Comparison of ENCODE assay signal across 1 cellular context in the genomic region with DNA sequence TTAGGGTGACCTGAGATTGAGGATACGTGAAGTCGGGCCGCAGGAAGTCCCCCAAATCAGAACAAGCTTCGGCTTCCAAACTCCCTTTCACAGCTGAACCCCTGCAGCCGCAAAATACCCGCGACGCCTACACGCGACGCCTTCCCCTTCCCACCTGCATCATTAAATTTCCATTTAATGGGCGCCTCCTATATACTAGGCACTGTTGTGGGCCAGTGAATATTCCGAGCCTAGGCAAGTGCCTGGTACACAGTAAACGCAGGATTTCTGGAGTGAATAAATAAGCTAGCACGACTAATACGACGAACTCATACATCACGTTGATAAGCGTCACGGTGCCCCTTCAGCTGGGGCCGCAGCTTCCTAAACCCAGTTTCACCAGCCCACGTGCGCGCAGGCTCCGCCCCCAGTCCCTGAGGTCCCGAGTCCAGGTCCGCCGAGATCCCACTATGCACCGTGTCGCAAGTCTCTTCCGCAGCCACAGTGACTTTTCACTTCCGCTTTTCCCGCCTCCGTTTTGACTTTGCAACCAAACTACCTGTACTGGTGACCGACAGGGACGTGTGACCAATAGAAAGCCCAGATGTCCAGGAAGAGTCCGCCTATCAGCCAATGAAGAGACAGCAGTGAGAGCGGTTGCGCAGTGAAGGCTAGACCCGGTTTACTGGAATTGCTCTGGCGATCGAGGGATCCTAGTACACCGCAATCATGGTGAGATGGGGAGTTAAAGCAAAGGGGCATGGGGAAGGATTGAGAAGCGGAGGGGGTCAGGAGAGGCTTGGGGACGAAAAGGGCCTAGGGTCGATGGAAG.
TF ChIP-seq lines count a peak whose summit lies in the region.

Gene PSMB3 (plus strand): TSS at position 623 of the 811 bp plus-strand sequence. CDS start 86 bp downstream, at position 709.

TF ChIP-seq in HepG2, 621 proteins besides CTCF, POLR2A, EP300 and RAD21 (continued from another document and continues in another):
- TF ChIP-seq E2F1 (CRISPR knock-in tag; IDR thresholded peaks at IDR 0.05) (0 out of 2 replicates have a peak, but pooled peaks have one; percentile 73), MAZ (IDR thresholded peaks at IDR 0.05; ENCODE audit: borderline replicate concordance, low read depth, low read length) (no peak), MAZ (CRISPR knock-in tag; IDR thresholded peaks at IDR 0.05; ENCODE audit: low read depth) (peak; percentile 69), ONECUT2 (CRISPR knock-in tag; IDR thresholded peaks at IDR 0.05) (0 out of 2 replicates have a peak, but pooled peaks have one; percentile 9), ZFP62 (CRISPR knock-in tag; IDR thresholded peaks at IDR 0.05) (no peak), POGK (CRISPR knock-in tag; conservative IDR thresholded peaks at IDR 0.05) (peak; percentile 50), LCORL (IDR thresholded peaks at IDR 0.05) (no peak), LCORL (CRISPR knock-in tag; IDR thresholded peaks at IDR 0.05) (no peak), RAD51 (IDR thresholded peaks at IDR 0.05; ENCODE audit: borderline replicate concordance) (no peak; the same call in 1 of the 2 replicates), CBX5 (CRISPR knock-in tag; IDR thresholded peaks at IDR 0.05; ENCODE audit: borderline replicate concordance) (no peak; the same call in 1 of the 2 replicates), ZNF784 (CRISPR knock-in tag; IDR thresholded peaks at IDR 0.05; ENCODE audit: borderline replicate concordance) (peak; percentile 86), ZNF432 (CRISPR knock-in tag; IDR thresholded peaks at IDR 0.05; ENCODE audit: borderline replicate concordance) (no peak), ZNF292 (CRISPR knock-in tag; IDR thresholded peaks at IDR 0.05; ENCODE audit: borderline replicate concordance, low read depth) (no peak), HNRNPL (IDR thresholded peaks at IDR 0.05; ENCODE audit: low read depth, low read length) (no peak), PAF1 (CRISPR knock-in tag; IDR thresholded peaks at IDR 0.05) (no peak), ZNF30 (CRISPR knock-in tag; IDR thresholded peaks at IDR 0.05) (no peak), ZNF749 (CRISPR knock-in tag; IDR thresholded peaks at IDR 0.05; ENCODE audit: borderline replicate concordance) (0 out of 2 replicates have a peak, but pooled peaks have one; percentile 66), MXI1 (IDR thresholded peaks at IDR 0.05; ENCODE audit: borderline replicate concordance, low read depth, low read length) (peak; percentile 100), KDM5B (CRISPR knock-in tag; IDR thresholded peaks at IDR 0.05; ENCODE audit: borderline replicate concordance) (peak; percentile 35; the same call in 1 of the 2 replicates), NFIB (CRISPR knock-in tag; IDR thresholded peaks at IDR 0.05; ENCODE audit: borderline replicate concordance) (no peak)
- TF ChIP-seq, protein P1, sequence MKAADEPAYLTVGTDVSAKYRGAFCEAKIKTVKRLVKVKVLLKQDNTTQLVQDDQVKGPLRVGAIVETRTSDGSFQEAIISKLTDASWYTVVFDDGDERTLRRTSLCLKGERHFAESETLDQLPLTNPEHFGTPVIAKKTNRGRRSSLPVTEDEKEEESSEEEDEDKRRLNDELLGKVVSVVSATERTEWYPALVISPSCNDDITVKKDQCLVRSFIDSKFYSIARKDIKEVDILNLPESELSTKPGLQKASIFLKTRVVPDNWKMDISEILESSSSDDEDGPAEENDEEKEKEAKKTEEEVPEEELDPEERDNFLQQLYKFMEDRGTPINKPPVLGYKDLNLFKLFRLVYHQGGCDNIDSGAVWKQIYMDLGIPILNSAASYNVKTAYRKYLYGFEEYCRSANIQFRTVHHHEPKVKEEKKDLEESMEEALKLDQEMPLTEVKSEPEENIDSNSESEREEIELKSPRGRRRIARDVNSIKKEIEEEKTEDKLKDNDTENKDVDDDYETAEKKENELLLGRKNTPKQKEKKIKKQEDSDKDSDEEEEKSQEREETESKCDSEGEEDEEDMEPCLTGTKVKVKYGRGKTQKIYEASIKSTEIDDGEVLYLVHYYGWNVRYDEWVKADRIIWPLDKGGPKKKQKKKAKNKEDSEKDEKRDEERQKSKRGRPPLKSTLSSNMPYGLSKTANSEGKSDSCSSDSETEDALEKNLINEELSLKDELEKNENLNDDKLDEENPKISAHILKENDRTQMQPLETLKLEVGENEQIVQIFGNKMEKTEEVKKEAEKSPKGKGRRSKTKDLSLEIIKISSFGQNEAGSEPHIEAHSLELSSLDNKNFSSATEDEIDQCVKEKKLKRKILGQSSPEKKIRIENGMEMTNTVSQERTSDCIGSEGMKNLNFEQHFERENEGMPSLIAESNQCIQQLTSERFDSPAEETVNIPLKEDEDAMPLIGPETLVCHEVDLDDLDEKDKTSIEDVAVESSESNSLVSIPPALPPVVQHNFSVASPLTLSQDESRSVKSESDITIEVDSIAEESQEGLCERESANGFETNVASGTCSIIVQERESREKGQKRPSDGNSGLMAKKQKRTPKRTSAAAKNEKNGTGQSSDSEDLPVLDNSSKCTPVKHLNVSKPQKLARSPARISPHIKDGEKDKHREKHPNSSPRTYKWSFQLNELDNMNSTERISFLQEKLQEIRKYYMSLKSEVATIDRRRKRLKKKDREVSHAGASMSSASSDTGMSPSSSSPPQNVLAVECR (CRISPR knock-in tag; IDR thresholded peaks at IDR 0.05; ENCODE audit: borderline replicate concordance), result peak; percentile 98; the same call in 1 of the 2 replicates
- TF ChIP-seq, protein P2, sequence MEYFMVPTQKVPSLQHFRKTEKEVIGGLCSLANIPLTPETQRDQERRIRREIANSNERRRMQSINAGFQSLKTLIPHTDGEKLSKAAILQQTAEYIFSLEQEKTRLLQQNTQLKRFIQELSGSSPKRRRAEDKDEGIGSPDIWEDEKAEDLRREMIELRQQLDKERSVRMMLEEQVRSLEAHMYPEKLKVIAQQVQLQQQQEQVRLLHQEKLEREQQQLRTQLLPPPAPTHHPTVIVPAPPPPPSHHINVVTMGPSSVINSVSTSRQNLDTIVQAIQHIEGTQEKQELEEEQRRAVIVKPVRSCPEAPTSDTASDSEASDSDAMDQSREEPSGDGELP (IDR thresholded peaks at IDR 0.05; ENCODE audit: borderline replicate concordance, low read depth), result peak; percentile 82; the same call in 1 of the 2 replicates
- TF ChIP-seq, protein P3, sequence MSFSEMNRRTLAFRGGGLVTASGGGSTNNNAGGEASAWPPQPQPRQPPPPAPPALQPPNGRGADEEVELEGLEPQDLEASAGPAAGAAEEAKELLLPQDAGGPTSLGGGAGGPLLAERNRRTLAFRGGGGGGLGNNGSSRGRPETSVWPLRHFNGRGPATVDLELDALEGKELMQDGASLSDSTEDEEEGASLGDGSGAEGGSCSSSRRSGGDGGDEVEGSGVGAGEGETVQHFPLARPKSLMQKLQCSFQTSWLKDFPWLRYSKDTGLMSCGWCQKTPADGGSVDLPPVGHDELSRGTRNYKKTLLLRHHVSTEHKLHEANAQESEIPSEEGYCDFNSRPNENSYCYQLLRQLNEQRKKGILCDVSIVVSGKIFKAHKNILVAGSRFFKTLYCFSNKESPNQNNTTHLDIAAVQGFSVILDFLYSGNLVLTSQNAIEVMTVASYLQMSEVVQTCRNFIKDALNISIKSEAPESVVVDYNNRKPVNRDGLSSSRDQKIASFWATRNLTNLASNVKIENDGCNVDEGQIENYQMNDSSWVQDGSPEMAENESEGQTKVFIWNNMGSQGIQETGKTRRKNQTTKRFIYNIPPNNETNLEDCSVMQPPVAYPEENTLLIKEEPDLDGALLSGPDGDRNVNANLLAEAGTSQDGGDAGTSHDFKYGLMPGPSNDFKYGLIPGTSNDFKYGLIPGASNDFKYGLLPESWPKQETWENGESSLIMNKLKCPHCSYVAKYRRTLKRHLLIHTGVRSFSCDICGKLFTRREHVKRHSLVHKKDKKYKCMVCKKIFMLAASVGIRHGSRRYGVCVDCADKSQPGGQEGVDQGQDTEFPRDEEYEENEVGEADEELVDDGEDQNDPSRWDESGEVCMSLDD (CRISPR knock-in tag; IDR thresholded peaks at IDR 0.05; ENCODE audit: borderline replicate concordance), result 0 out of 2 replicates have a peak, but pooled peaks have one; percentile 65
- TF ChIP-seq, protein P4, sequence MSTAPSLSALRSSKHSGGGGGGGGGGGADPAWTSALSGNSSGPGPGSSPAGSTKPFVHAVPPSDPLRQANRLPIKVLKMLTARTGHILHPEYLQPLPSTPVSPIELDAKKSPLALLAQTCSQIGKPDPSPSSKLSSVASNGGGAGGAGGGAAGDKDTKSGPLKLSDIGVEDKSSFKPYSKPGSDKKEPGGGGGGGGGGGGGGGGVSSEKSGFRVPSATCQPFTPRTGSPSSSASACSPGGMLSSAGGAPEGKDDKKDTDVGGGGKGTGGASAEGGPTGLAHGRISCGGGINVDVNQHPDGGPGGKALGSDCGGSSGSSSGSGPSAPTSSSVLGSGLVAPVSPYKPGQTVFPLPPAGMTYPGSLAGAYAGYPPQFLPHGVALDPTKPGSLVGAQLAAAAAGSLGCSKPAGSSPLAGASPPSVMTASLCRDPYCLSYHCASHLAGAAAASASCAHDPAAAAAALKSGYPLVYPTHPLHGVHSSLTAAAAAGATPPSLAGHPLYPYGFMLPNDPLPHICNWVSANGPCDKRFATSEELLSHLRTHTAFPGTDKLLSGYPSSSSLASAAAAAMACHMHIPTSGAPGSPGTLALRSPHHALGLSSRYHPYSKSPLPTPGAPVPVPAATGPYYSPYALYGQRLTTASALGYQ (CRISPR knock-in tag; IDR thresholded peaks at IDR 0.05), result 0 out of 2 replicates have a peak, but pooled peaks have one; percentile 44
- TF ChIP-seq, protein P5, sequence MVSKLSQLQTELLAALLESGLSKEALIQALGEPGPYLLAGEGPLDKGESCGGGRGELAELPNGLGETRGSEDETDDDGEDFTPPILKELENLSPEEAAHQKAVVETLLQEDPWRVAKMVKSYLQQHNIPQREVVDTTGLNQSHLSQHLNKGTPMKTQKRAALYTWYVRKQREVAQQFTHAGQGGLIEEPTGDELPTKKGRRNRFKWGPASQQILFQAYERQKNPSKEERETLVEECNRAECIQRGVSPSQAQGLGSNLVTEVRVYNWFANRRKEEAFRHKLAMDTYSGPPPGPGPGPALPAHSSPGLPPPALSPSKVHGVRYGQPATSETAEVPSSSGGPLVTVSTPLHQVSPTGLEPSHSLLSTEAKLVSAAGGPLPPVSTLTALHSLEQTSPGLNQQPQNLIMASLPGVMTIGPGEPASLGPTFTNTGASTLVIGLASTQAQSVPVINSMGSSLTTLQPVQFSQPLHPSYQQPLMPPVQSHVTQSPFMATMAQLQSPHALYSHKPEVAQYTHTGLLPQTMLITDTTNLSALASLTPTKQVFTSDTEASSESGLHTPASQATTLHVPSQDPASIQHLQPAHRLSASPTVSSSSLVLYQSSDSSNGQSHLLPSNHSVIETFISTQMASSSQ (IDR thresholded peaks at IDR 0.05; ENCODE audit: low read depth), result 0 out of 2 replicates have a peak, but pooled peaks have one; percentile 48
- TF ChIP-seq, protein P5 (CRISPR knock-in tag; IDR thresholded peaks at IDR 0.05; ENCODE audit: borderline replicate concordance), result peak; percentile 86
